1 cellular context compared by ENCODE assay signal in the genomic region with DNA sequence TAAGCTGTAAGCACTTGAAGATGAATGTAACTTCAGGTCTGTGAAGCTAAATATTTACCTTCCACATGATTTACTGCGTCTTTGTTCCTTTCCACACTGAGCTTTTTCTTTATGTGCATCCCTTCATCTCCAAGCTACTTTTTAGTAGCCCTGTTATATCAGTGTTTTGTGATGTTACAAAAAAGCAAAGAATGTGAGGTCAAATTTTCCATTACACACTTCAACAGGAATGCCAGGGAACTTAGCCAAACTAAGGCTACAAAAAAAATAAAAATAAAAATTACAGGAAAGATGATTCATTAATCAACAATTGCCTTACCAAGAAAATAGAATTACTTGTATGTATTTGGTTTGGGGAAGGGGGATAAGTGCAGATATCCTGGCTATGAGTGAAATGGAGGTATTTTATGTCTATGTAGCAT.
TF ChIP-seq lines count a peak whose summit lies in the region.

No MANE protein-coding gene starts in this region.

TF ChIP-seq in SK-N-SH, 30 proteins besides CTCF, POLR2A, EP300 and RAD21 (continued from another document):
- TF ChIP-seq REST (IDR thresholded peaks at IDR 0.05; ENCODE audit: low read depth, low read length) (no peak), TEAD4 (IDR thresholded peaks at IDR 0.05; ENCODE audit: borderline replicate concordance, insufficient read depth) (peak; percentile 95), YY1 (IDR thresholded peaks at IDR 0.05; ENCODE audit: low read depth) (peak; percentile 66; the same call in 1 of the 2 replicates), NFIC (IDR thresholded peaks at IDR 0.05; ENCODE audit: borderline replicate concordance) (peak; percentile 97)
